19 cellular contexts compared by ENCODE assay signal in genomic region chr9:69432623-69433022, GRCh38.
DNase-seq lines count a peak whose midpoint lies in the region; ATAC-seq and TF ChIP-seq lines count a peak whose summit lies in the region.
"Had no signal": no experiment of that assay in that cellular context is flagged by ENCODE, and none has a peak within 500 bp of the region (broad histone marks: within the 10 kb centered on the region; RNA-seq: fewer than 3 reads in every experiment).

No MANE protein-coding gene starts in this region.

- H3K36me3 Mint-ChIP-seq in Calu3 (ENCODE audit: insufficient read depth, unreplicated experiment) (no peaks in the 10 kb centered on the region), nephron progenitor cell (ENCODE audit: low read depth) (no peaks in the 10 kb centered on the region)
- H3K36me3 Mint-ChIP-seq: CD4-positive, CD25-positive, alpha-beta regulatory T cell; CD8-positive, alpha-beta T cell had no signal

- H3K9me3 Mint-ChIP-seq in Calu3 (ENCODE audit: low read depth, unreplicated experiment) (peaks cover 2% of the 10 kb centered on the region), nephron progenitor cell (peaks cover 17% of the 10 kb centered on the region)
- H3K9me3 Mint-ChIP-seq: CD8-positive, alpha-beta T cell; H9 had no signal

- ATAC-seq in RWPE2 (ENCODE audit: low read depth) (no peak), upper lobe of right lung (no peak), HG02981 (IDR thresholded peaks at IDR 0.05; ENCODE audit: unreplicated experiment) (no peak), HG03469 (IDR thresholded peaks at IDR 0.05; ENCODE audit: unreplicated experiment) (no peak)
- ATAC-seq: CD8-positive, alpha-beta T cell; HCT116 had no signal

- peak overlapping the region; percentile 58 for H3K27ac ChIP-seq in RWPE2 (ENCODE audit: poor library complexity, severe bottlenecking)
- H3K27ac ChIP-seq in upper lobe of right lung = no peak overlapping the region
- H3K27ac ChIP-seq: 22Rv1, BLaER1, C4-2B had no signal

- peaks cover 4% of the 10 kb centered on the region for H3K4me1 ChIP-seq in RWPE2 (ENCODE audit: insufficient read depth, poor library complexity, severe bottlenecking)
- H3K4me1 ChIP-seq in upper lobe of right lung = no peaks in the 10 kb centered on the region
- H3K4me1 ChIP-seq: BLaER1, Caco-2 had no signal

- H3K36me3 ChIP-seq in RWPE2 (ENCODE audit: low read depth) (no peaks in the 10 kb centered on the region), upper lobe of right lung (no peaks in the 10 kb centered on the region)

- DNase-seq in Calu3 (no peak), RWPE2 (ENCODE audit: low spot score) (no peak), nephron progenitor cell (no peak), upper lobe of right lung (peak; percentile 40), NCI-H2029 (lab: John Stamatoyannopoulos, UW) (no peak)
- DNase-seq: Caco-2; CD4-positive, CD25-positive, alpha-beta regulatory T cell; CD8-positive, alpha-beta T cell; DMS 273 treated with DMSO at 0.1 percent for 48 hours; DMS79; EL; H9 had no signal

- H3K27me3 Mint-ChIP-seq in Calu3 (ENCODE audit: unreplicated experiment) = no peaks in the 10 kb centered on the region
- H3K27me3 Mint-ChIP-seq in nephron progenitor cell (ENCODE audit: low read depth, poor library complexity) = peaks cover 11% of the 10 kb centered on the region
- H3K27me3 Mint-ChIP-seq: B cell; CD4-positive, CD25-positive, alpha-beta regulatory T cell had no signal

- H3K4me3 ChIP-seq in RWPE2 (ENCODE audit: severe bottlenecking) = no peak overlapping the region
- H3K4me3 ChIP-seq in upper lobe of right lung = no peak overlapping the region
- H3K4me3 ChIP-seq: BLaER1 had no signal

- H3K4me3 Mint-ChIP-seq in Calu3 (ENCODE audit: low read depth, unreplicated experiment) = no peak overlapping the region
- peak overlapping the region; percentile 20 for H3K4me3 Mint-ChIP-seq in nephron progenitor cell
- H3K4me3 Mint-ChIP-seq: B cell; CD4-positive, CD25-positive, alpha-beta regulatory T cell; CD8-positive, alpha-beta T cell; H9 had no signal

- CTCF ChIA-PET in Calu3 (lab: Charles Lee) = no interaction called here

- H3K9me3 ChIP-seq in RWPE2 (ENCODE audit: severe bottlenecking) (no peaks in the 10 kb centered on the region), upper lobe of right lung (no peaks in the 10 kb centered on the region)
- H3K9me3 ChIP-seq: BLaER1, Caco-2 had no signal

- TF ChIP-seq CTCF in Calu3 (IDR thresholded peaks at IDR 0.05; ENCODE audit: unreplicated experiment) (no peak), RWPE2 (IDR thresholded peaks at IDR 0.05; ENCODE audit: poor library complexity, severe bottlenecking) (no peak), nephron progenitor cell (IDR thresholded peaks at IDR 0.05) (no peak), upper lobe of right lung (IDR thresholded peaks at IDR 0.05) (no peak)

- no TSS peak for BruUV-seq in Calu3 (replicated peaks; lab: Mats Ljungman, UMichigan)

- intact Hi-C loops in Calu3 (cut with micrococcal nuclease; ENCODE audit: unreplicated experiment) = no loop called here
- intact Hi-C loops in upper lobe of right lung (cut with DNase I) = no loop called here

- H3K27me3 ChIP-seq in RWPE2 (ENCODE audit: insufficient read depth, poor library complexity, severe bottlenecking) (no peaks in the 10 kb centered on the region), upper lobe of right lung (no peaks in the 10 kb centered on the region)
- H3K27me3 ChIP-seq: BLaER1 had no signal

- H3K4me1 Mint-ChIP-seq in Calu3 (ENCODE audit: low read depth, unreplicated experiment) (peaks cover 7% of the 10 kb centered on the region), nephron progenitor cell (peaks cover 31% of the 10 kb centered on the region)
- H3K4me1 Mint-ChIP-seq: B cell; CD4-positive, CD25-positive, alpha-beta regulatory T cell had no signal

- peak overlapping the region; percentile 5 for H3K27ac Mint-ChIP-seq in Calu3 (ENCODE audit: unreplicated experiment)
- H3K27ac Mint-ChIP-seq in nephron progenitor cell = peak overlapping the region; percentile 90
- H3K27ac Mint-ChIP-seq: B cell; CD4-positive, CD25-positive, alpha-beta regulatory T cell; CD8-positive, alpha-beta T cell had no signal
